Comparison of ENCODE assay signal across 20 cellular contexts in genomic region chr1:87362063-87362833, GRCh38.
"Had no signal": no experiment of that assay in that cellular context is flagged by ENCODE, and none has a peak within 500 bp of the region (broad histone marks: within the 10 kb centered on the region; RNA-seq: fewer than 3 reads in every experiment).

No MANE protein-coding gene starts in this region.

- H3K27ac Mint-ChIP-seq: activated CD4-positive, alpha-beta memory T cell treated with anti-CD3 and anti-CD28 coated beads for 36 hours; activated CD4-positive, alpha-beta T cell treated with anti-CD3 and anti-CD28 coated beads, Interleukin-2, amount 10 ng/mL, durations not matched to agents 7 days and 5 days; activated naive CD4-positive, alpha-beta T cell treated with anti-CD3 and anti-CD28 coated beads, Interleukin-2, amount 10 ng/mL, durations not matched to agents 7 days and 5 days; activated naive CD8-positive, alpha-beta T cell treated with anti-CD3 and anti-CD28 coated beads for 36 hours; activated T-helper 2 cell treated with anti-CD3 and anti-CD28 coated beads, Interferon-gamma antibody, Interleukin-2, Interleukin-4, amounts not matched to agents 10 μg/mL and 5 μg/mL and 100 μg/mL, durations not matched to agents 14 hours and 24 hours and 36 hours had no signal

- H3K4me1 Mint-ChIP-seq: activated CD4-positive, alpha-beta T cell treated with anti-CD3 and anti-CD28 coated beads, Interleukin-2, amount 10 ng/mL, durations not matched to agents 7 days and 5 days; activated naive CD4-positive, alpha-beta T cell treated with anti-CD3 and anti-CD28 coated beads, Interleukin-2, amount 10 ng/mL, durations not matched to agents 7 days and 5 days; activated naive CD8-positive, alpha-beta T cell treated with anti-CD3 and anti-CD28 coated beads for 36 hours had no signal

- H3K36me3 ChIP-seq: brain microvascular endothelial cell, cardiac muscle cell had no signal

- H3K9me3 Mint-ChIP-seq: activated CD4-positive, alpha-beta T cell treated with anti-CD3 and anti-CD28 coated beads, Interleukin-2, amount 10 ng/mL, durations not matched to agents 7 days and 5 days; activated naive CD4-positive, alpha-beta T cell treated with anti-CD3 and anti-CD28 coated beads, Interleukin-2, amount 10 ng/mL, durations not matched to agents 7 days and 5 days; activated T-helper 2 cell treated with anti-CD3 and anti-CD28 coated beads, Interferon-gamma antibody, Interleukin-2, Interleukin-4, amounts not matched to agents 10 μg/mL and 5 μg/mL and 100 μg/mL, durations not matched to agents 14 hours and 24 hours and 36 hours had no signal

- H3K27me3 Mint-ChIP-seq: activated CD4-positive, alpha-beta memory T cell treated with anti-CD3 and anti-CD28 coated beads for 36 hours; activated naive CD4-positive, alpha-beta T cell treated with anti-CD3 and anti-CD28 coated beads, Interleukin-2, amount 10 ng/mL, durations not matched to agents 7 days and 5 days had no signal

- H3K4me3 ChIP-seq: cardiac muscle cell had no signal

- H3K36me3 Mint-ChIP-seq: activated naive CD4-positive, alpha-beta T cell treated with anti-CD3 and anti-CD28 coated beads, Interleukin-2, amount 10 ng/mL, durations not matched to agents 7 days and 5 days had no signal

- H3K27me3 ChIP-seq: brain microvascular endothelial cell, cardiac muscle cell had no signal

- H3K4me3 Mint-ChIP-seq: activated CD4-positive, alpha-beta memory T cell treated with anti-CD3 and anti-CD28 coated beads for 36 hours; activated CD4-positive, alpha-beta T cell treated with anti-CD3 and anti-CD28 coated beads, Interleukin-2, amount 10 ng/mL, durations not matched to agents 7 days and 5 days; activated naive CD4-positive, alpha-beta T cell treated with anti-CD3 and anti-CD28 coated beads, Interleukin-2, amount 10 ng/mL, durations not matched to agents 7 days and 5 days; activated naive CD8-positive, alpha-beta T cell treated with anti-CD3 and anti-CD28 coated beads for 36 hours had no signal

- DNase-seq: activated CD4-positive, alpha-beta memory T cell treated with anti-CD3 and anti-CD28 coated beads for 36 hours; activated CD4-positive, alpha-beta T cell treated with anti-CD3 and anti-CD28 coated beads, Interleukin-2, amount 10 ng/mL, durations not matched to agents 7 days and 5 days; activated CD4-positive, CD25-positive, alpha-beta regulatory T cell; activated CD8-positive, alpha-beta memory T cell treated with anti-CD3 and anti-CD28 coated beads for 24 hours; activated gamma-delta T cell treated with Interleukin-2 at 50 U/mL for 16 hours; activated naive CD4-positive, alpha-beta T cell treated with anti-CD3 and anti-CD28 coated beads, Interleukin-2, amount 10 ng/mL, durations not matched to agents 7 days and 5 days; activated naive CD8-positive, alpha-beta T cell treated with anti-CD3 and anti-CD28 coated beads for 36 hours; activated T-cell treated with anti-CD3 and anti-CD28 coated beads, Interleukin-2, amount 50 U/mL, for 48 hours; brain microvascular endothelial cell; Kasumi-1; NCI-H146; NCI-H187 treated with DMSO at 0.1 percent for 48 hours; NCI-H2081 treated with DMSO at 0.1 percent for 48 hours; NCI-H2227 treated with DMSO at 0.1 percent for 48 hours; NCI-H526; NCI-H774; SIG-M5 had no signal

- H3K27ac ChIP-seq: brain microvascular endothelial cell, cardiac muscle cell, VCaP had no signal
